In the genomic region with DNA sequence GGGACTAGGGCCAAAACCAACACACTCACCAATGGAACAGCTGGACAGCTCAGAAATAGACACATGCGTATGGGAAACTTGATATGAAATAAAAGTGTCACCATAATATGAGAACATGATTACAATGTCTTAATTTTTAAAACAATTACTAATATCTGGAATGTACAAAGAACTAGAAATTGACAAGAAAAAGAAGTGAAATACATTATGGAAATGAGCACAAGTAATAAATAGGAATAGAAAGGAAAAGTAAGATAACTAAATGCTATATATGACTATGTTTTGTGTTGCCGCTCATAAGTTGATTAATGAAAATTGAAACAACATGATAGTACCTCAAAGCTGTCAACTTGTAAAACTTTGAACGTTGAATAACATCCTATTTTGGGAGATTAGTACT, we compare ENCODE assay signal across 20 cellular contexts.
DNase-seq lines count a peak whose midpoint lies in the region; ATAC-seq and TF ChIP-seq lines count a peak whose summit lies in the region.
"Had no signal": no experiment of that assay in that cellular context is flagged by ENCODE, and none has a peak within 500 bp of the region (broad histone marks: within the 10 kb centered on the region; RNA-seq: fewer than 3 reads in every experiment).

No MANE protein-coding gene starts in this region.

- H3K9ac ChIP-seq in Karpas-422 (ENCODE audit: low read length) = no peak overlapping the region

- intact Hi-C loops in ascending aorta (cut with DNase I) = no loop called here

- ATAC-seq in GM18519 (IDR thresholded peaks at IDR 0.05; ENCODE audit: low FRiP score, unreplicated experiment) (peak; percentile 77), GM21619 (IDR thresholded peaks at IDR 0.05; ENCODE audit: unreplicated experiment) (peak; percentile 83), HG03064 (IDR thresholded peaks at IDR 0.05; ENCODE audit: low read depth, unreplicated experiment) (peak; percentile 80)
- ATAC-seq: Panc1 had no signal

- H3K36me3 ChIP-seq in Karpas-422 (ENCODE audit: insufficient read depth, low read length) (no peaks in the 10 kb centered on the region), ascending aorta (no peaks in the 10 kb centered on the region), right atrium auricular region (no peaks in the 10 kb centered on the region)
- H3K36me3 ChIP-seq: thoracic aorta had no signal

- H3K4me1 ChIP-seq in Karpas-422 (ENCODE audit: low read length) = no peaks in the 10 kb centered on the region
- H3K4me1 ChIP-seq in ascending aorta = no peaks in the 10 kb centered on the region
- no peaks in the 10 kb centered on the region for H3K4me1 ChIP-seq in right atrium auricular region

- H3K27ac ChIP-seq in Karpas-422 (ENCODE audit: low read length) (no peak overlapping the region), ascending aorta (no peak overlapping the region), right atrium auricular region (no peak overlapping the region)
- H3K27ac ChIP-seq: thoracic aorta had no signal

- H4K20me1 ChIP-seq in Karpas-422 (ENCODE audit: insufficient read depth, low read depth, low read length) = no peaks in the 10 kb centered on the region

- TF ChIP-seq CTCF in ascending aorta (IDR thresholded peaks at IDR 0.05) (no peak), right atrium auricular region (IDR thresholded peaks at IDR 0.05) (no peak)

- no peaks in the 10 kb centered on the region for H3K9me2 ChIP-seq in Karpas-422 (replicated peaks; ENCODE audit: insufficient read depth, low read length)

- H2AFZ ChIP-seq in Karpas-422 (ENCODE audit: low read length) = peak overlapping the region; percentile 72; the same call in 1 of the 2 replicates

- H3K79me2 ChIP-seq in Karpas-422 (ENCODE audit: low read length) = no peaks in the 10 kb centered on the region

- DNase-seq in Karpas-422 (no peak), ascending aorta (ENCODE audit: low spot score in 2 of 2) (no peak), NCI-H526 treated with DMSO at 0.1 percent for 48 hours (lab: John Stamatoyannopoulos, UW) (no peak), NCI-H1436 (lab: John Stamatoyannopoulos, UW) (no peak), right atrium auricular region (ENCODE audit: low spot score) (no peak)
- DNase-seq: activated naive CD4-positive, alpha-beta T cell treated with anti-CD3 and anti-CD28 coated beads, Interleukin-2, amount 50 U/mL, for 16 hours; activated T-cell treated with anti-CD3 and anti-CD28 coated beads, Interleukin-2, amount 50 U/mL, for 48 hours; anterior cingulate cortex; NCI-H1105 treated with DMSO at 0.1 percent for 48 hours; NCI-H2081; NK-92 treated with Interleukin-12 subunit alpha and Interleukin-12 subunit beta, amount 100 ng/mL, for 24 hours; nucleus accumbens; stimulated activated CD4-positive, alpha-beta T cell treated with anti-CD3 and anti-CD28 coated beads, Interleukin-2, amount 100 ng/mL, for 48 hours; stimulated activated naive CD4-positive, alpha-beta T cell treated with Interleukin-2 at 50 U/mL for 16 hours had no signal

- H3K4me2 ChIP-seq in Karpas-422 (ENCODE audit: low read depth, low read length, poor library complexity, severe bottlenecking) = no peak overlapping the region
- H3K4me2 ChIP-seq: smooth muscle cell had no signal

- no peak overlapping the region for H3K4me3 ChIP-seq in Karpas-422 (ENCODE audit: low read length)
- H3K4me3 ChIP-seq in ascending aorta = no peak overlapping the region
- H3K4me3 ChIP-seq in right atrium auricular region = no peak overlapping the region
- H3K4me3 ChIP-seq: smooth muscle cell, thoracic aorta had no signal

- H3K27me3 ChIP-seq in Karpas-422 (ENCODE audit: low read length) (no peaks in the 10 kb centered on the region), ascending aorta (no peaks in the 10 kb centered on the region), right atrium auricular region (no peaks in the 10 kb centered on the region)

- H3K9me3 ChIP-seq in Karpas-422 (ENCODE audit: low read length) = no peaks in the 10 kb centered on the region
- no peaks in the 10 kb centered on the region for H3K9me3 ChIP-seq in ascending aorta
- no peaks in the 10 kb centered on the region for H3K9me3 ChIP-seq in right atrium auricular region
- H3K9me3 ChIP-seq: thoracic aorta had no signal
